Comparison of ENCODE assay signal across 11 cellular contexts in the genomic region with DNA sequence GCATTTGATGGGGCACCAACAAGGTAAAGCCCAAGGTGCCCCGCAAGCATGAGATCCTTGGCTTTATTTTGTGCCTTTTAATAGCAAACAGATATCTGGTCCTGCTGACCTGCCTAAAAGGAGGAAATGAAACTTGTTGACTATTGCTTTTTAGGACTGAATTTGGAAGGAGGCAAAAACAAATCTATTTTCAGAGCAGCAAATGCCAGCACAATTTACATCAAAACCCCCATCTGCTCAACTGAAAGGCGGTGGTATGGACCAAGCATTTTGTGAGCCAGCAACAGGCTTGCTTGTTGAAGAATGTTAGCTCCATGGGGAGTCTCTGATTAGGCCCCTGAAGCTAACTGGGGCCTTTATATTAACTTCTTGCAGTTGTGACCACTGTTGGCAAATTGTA.
DNase-seq lines count a peak whose midpoint lies in the region; ATAC-seq and TF ChIP-seq lines count a peak whose summit lies in the region.
"Had no signal": no experiment of that assay in that cellular context is flagged by ENCODE, and none has a peak within 500 bp of the region (broad histone marks: within the 10 kb centered on the region; RNA-seq: fewer than 3 reads in every experiment).

No MANE protein-coding gene starts in this region.

- ATAC-seq in GM19452 (IDR thresholded peaks at IDR 0.05; ENCODE audit: unreplicated experiment) (peak; percentile 52), HG02981 (IDR thresholded peaks at IDR 0.05; ENCODE audit: unreplicated experiment) (peak; percentile 58)

- peak overlapping the region; percentile 29 for H3K4me3 ChIP-seq in GM12875 (ENCODE audit: low read depth, low read length)

- DNase-seq in NOMO-1 treated with DMSO at 0.1 percent for 48 hours (lab: John Stamatoyannopoulos, UW; ENCODE audit: unreplicated experiment) (peak; percentile 75), NCI-H345 treated with DMSO at 0.1 percent for 48 hours (lab: John Stamatoyannopoulos, UW; ENCODE audit: unreplicated experiment) (no peak), midbrain (lab: John Stamatoyannopoulos, UW) (no peak), NCI-H2196 treated with DMSO at 0.1 percent for 48 hours (lab: John Stamatoyannopoulos, UW; ENCODE audit: unreplicated experiment) (no peak)
- no peak for DNase-seq in activated CD4-positive, alpha-beta T cell treated with anti-CD3 and anti-CD28 coated beads for 4 hours
- DNase-seq: activated effector memory CD4-positive, alpha-beta T cell treated with anti-CD3 and anti-CD28 coated beads, Interleukin-2, amount 50 U/mL, for 16 hours; CD4-positive, alpha-beta memory T cell; T1000 had no signal

- no peak for TF ChIP-seq CTCF in GM12875 (IDR thresholded peaks at IDR 0.05; ENCODE audit: borderline replicate concordance, insufficient read depth, low read depth, low read length)
